Comparison of ENCODE assay signal across 28 cellular contexts in the genomic region with DNA sequence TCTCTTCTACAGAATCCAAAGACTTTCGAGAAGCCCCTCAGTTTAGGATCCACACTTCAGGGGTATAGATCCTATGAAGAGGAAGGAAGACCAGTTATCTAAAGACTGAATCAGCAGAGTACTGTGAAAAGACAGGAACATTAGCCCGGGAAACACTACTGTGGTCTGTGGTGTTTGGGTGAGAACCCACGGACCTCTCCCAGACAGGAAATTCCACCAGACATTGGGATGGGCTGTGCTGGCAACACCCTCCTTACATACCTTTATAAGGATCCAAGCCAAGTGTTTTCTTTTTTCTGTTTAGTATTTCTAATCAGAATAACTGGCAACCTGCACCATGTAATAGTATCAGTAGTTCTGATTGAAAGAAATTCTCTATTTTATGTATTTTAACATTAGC. TPM values are rescaled to one million over a fixed set of nuclear protein-coding genes. Genes with fewer than 3 reads are reported as not detected.
DNase-seq lines count a peak whose midpoint lies in the region; ATAC-seq and TF ChIP-seq lines count a peak whose summit lies in the region.
"Had no signal": no experiment of that assay in that cellular context is flagged by ENCODE, and none has a peak within 500 bp of the region (broad histone marks: within the 10 kb centered on the region; RNA-seq: fewer than 3 reads in every experiment).

No MANE protein-coding gene starts in this region.

- peaks cover 22% of the 10 kb centered on the region for H3K9me3 Mint-ChIP-seq in nephron progenitor cell
- H3K9me3 Mint-ChIP-seq: T-helper 2 cell treated with Interferon-gamma antibody and Interleukin-4, amounts not matched to agents 5 μg/mL and 100 μg/mL, for 36 hours had no signal

- no peak overlapping the region for H3K27ac Mint-ChIP-seq in nephron progenitor cell
- H3K27ac Mint-ChIP-seq: activated naive CD8-positive, alpha-beta T cell; CD4-positive, alpha-beta memory T cell; naive B cell; stimulated activated naive CD8-positive, alpha-beta T cell treated with anti-CD3 and anti-CD28 coated beads, Interleukin-15, Interleukin-2, amounts not matched to agents 100 ng/mL and 50 ng/mL, for 24 hours; T-helper 2 cell treated with Interferon-gamma antibody and Interleukin-4, amounts not matched to agents 5 μg/mL and 100 μg/mL, for 36 hours had no signal

- TF ChIP-seq CTCF in AG10803 (conservative IDR thresholded peaks at IDR 0.05; ENCODE audit: low read length): no peak
- TF ChIP-seq CTCF in nephron progenitor cell (IDR thresholded peaks at IDR 0.05): no peak

- no peaks in the 10 kb centered on the region for H3K36me3 Mint-ChIP-seq in nephron progenitor cell (ENCODE audit: low read depth)
- H3K36me3 Mint-ChIP-seq: activated naive CD8-positive, alpha-beta T cell; CD4-positive, alpha-beta memory T cell; naive B cell had no signal

- no peak overlapping the region for H3K4me3 ChIP-seq in AG10803 (ENCODE audit: low read length)
- H3K4me3 ChIP-seq: A549, ascending aorta, GM23248, thoracic aorta had no signal

- H3K27me3 Mint-ChIP-seq in nephron progenitor cell (ENCODE audit: low read depth, poor library complexity): peaks cover 4% of the 10 kb centered on the region

- ATAC-seq in HG03439 (IDR thresholded peaks at IDR 0.05; ENCODE audit: unreplicated experiment): no peak
- ATAC-seq: A549 had no signal

- no peak overlapping the region for H3K4me3 Mint-ChIP-seq in nephron progenitor cell
- H3K4me3 Mint-ChIP-seq: activated naive CD8-positive, alpha-beta T cell; CD4-positive, alpha-beta memory T cell; stimulated activated naive CD8-positive, alpha-beta T cell treated with anti-CD3 and anti-CD28 coated beads, Interleukin-15, Interleukin-2, amounts not matched to agents 100 ng/mL and 50 ng/mL, for 24 hours; T-helper 2 cell treated with Interferon-gamma antibody and Interleukin-4, amounts not matched to agents 5 μg/mL and 100 μg/mL, for 36 hours had no signal

- no peaks in the 10 kb centered on the region for H3K4me1 Mint-ChIP-seq in nephron progenitor cell
- H3K4me1 Mint-ChIP-seq: CD4-positive, alpha-beta memory T cell; naive B cell had no signal

- DNase-seq in AG10803 (ENCODE audit: low read depth) (peak; percentile 33), M059J (ENCODE audit: low read depth) (peak; percentile 51), astrocyte of the hippocampus (ENCODE audit: low read depth, low spot score) (peak; percentile 50), kidney glomerular epithelial cell (lab: John Stamatoyannopoulos, UW) (peak; percentile 6), GDM1 (lab: John Stamatoyannopoulos, UW) (no peak), nephron progenitor cell (no peak)
- no peak for DNase-seq in stimulated activated CD8-positive, alpha-beta memory T cell treated with anti-CD3 and anti-CD28 coated beads, Interleukin-4, amount 100 ng/mL, for 48 hours
- DNase-seq: activated CD4-positive, alpha-beta T cell treated with anti-CD3 and anti-CD28 coated beads for 4 hours; activated T-cell treated with anti-CD3 and anti-CD28 coated beads for 4 hours; CD4-positive, alpha-beta memory T cell; GM23248; head of caudate nucleus; mesendoderm; naive B cell; NCI-H1105 treated with DMSO at 0.1 percent for 48 hours; NCI-H2081; NCI-H2227 treated with DMSO at 0.1 percent for 48 hours; NCI-H774 had no signal

RNA-seq across cellular contexts. Expression of a gene that starts 14.1 kb away (rescaled TPM):
- total RNA-seq in M059J (2014; rRNA removed; shearing (Covaris generic)): not detected in 2 replicates
- total RNA-seq: ascending aorta; CD4-positive, alpha-beta memory T cell; cerebellum; GM23248; omental fat pad; pulmonary artery endothelial cell; thoracic aorta had no signal

RNA-seq across cellular contexts. Expression of a gene that starts 47.7 kb away (rescaled TPM):
- total RNA-seq in M059J (2014; rRNA removed; shearing (Covaris generic)): not detected in 2 replicates
- total RNA-seq: ascending aorta; CD4-positive, alpha-beta memory T cell; cerebellum; pulmonary artery endothelial cell; thoracic aorta had no signal

Comparison
In these comparisons a context has a peak if more than half of its experiments do, and no peak if none do; other contexts are left out.
1. DNase-seq: peak in AG10803 (single experiment), M059J (single experiment), astrocyte of the hippocampus (single experiment) and kidney glomerular epithelial cell (single experiment); none in GDM1 (single experiment), stimulated activated CD8-positive, alpha-beta memory T cell treated with anti-CD3 and anti-CD28 coated beads, Interleukin-4, amount 100 ng/mL, for 48 hours (single experiment) and nephron progenitor cell (single experiment).